Comparison of ENCODE assay signal across 18 cellular contexts in genomic region chr13:64909184-64909583, GRCh38.
A peak's percentile ranks its signal among the peaks of the same experiment; 100 is the strongest.
DNase-seq lines count a peak whose midpoint lies in the region; ATAC-seq, FAIRE-seq and TF ChIP-seq lines count a peak whose summit lies in the region.
"Had no signal": no experiment of that assay in that cellular context is flagged by ENCODE, and none has a peak within 500 bp of the region (broad histone marks: within the 10 kb centered on the region; RNA-seq: fewer than 3 reads in every experiment).

No MANE protein-coding gene starts in this region.

- no peak overlapping the region for H3K27ac ChIP-seq in HEK293 (ENCODE audit: extremely low read depth, low read depth, low read length)
- no peak overlapping the region for H3K27ac ChIP-seq in endothelial cell of umbilical vein (ENCODE audit: insufficient read depth, low read depth, low read length)
- H3K27ac ChIP-seq: HL-60 had no signal

- H4K20me1 ChIP-seq in endothelial cell of umbilical vein (replicated peaks; ENCODE audit: control insufficient read depth, extremely low read depth, insufficient read depth, low read length), result no peaks in the 10 kb centered on the region

- no peak for DNase-seq in HFFc6
- DNase-seq in endothelial cell of umbilical vein (ENCODE audit: low read depth, low spot score), result no peak
- DNase-seq in putamen (ENCODE audit: low spot score), result peak; percentile 34
- DNase-seq in D721Med (ENCODE audit: insufficient read length, low spot score), result no peak
- no peak for DNase-seq in left cardiac atrium
- DNase-seq: ACHN; BE2C; C1 segment of cervical spinal cord; CD4-positive, CD25-positive, alpha-beta regulatory T cell; CD8-positive, alpha-beta memory T cell; COR-L47; H9 had no signal

- TF ChIP-seq POLR2A in endothelial cell of umbilical vein (IDR thresholded peaks at IDR 0.05; ENCODE audit: low read depth, low read length), result no peak

- no peaks in the 10 kb centered on the region for H3K9me3 ChIP-seq in HEK293 (ENCODE audit: control insufficient read depth, insufficient read depth, low read depth, low read length)
- no peaks in the 10 kb centered on the region for H3K9me3 ChIP-seq in endothelial cell of umbilical vein (replicated peaks; ENCODE audit: control insufficient read depth, insufficient read depth, low read length)
- H3K9me3 ChIP-seq: BE2C had no signal

- H3K4me1 Mint-ChIP-seq in HFFc6 (ENCODE audit: low read depth), result peaks cover 44% of the 10 kb centered on the region
- H3K4me1 Mint-ChIP-seq: CD4-positive, CD25-positive, alpha-beta regulatory T cell; CD8-positive, alpha-beta memory T cell; H9 had no signal

- H3K4me2 ChIP-seq in endothelial cell of umbilical vein (ENCODE audit: insufficient read depth, low read length), result peak overlapping the region; percentile 13

- H3K36me3 ChIP-seq in HEK293 (ENCODE audit: control insufficient read depth in 2 of 2, insufficient read depth in 1 of 2, low read length in 2 of 2) (no peaks in the 10 kb centered on the region), endothelial cell of umbilical vein (ENCODE audit: control insufficient read depth in 2 of 2, extremely low read depth in 1 of 2, insufficient read depth in 2 of 2, low read length in 2 of 2) (no peaks in the 10 kb centered on the region)
- H3K36me3 ChIP-seq: BE2C had no signal

- peaks cover 14% of the 10 kb centered on the region for H3K36me3 Mint-ChIP-seq in HFFc6 (ENCODE audit: low read depth)
- H3K36me3 Mint-ChIP-seq: CD4-positive, CD25-positive, alpha-beta regulatory T cell; CD8-positive, alpha-beta memory T cell had no signal

- no peak overlapping the region for H3K4me3 ChIP-seq in HEK293 (ENCODE audit: low read depth, low read length)
- no peak overlapping the region for H3K4me3 ChIP-seq in endothelial cell of umbilical vein (replicated peaks in 1 of 3; ENCODE audit: insufficient read depth in 1 of 3, low read depth in 1 of 3, low read length in 3 of 3)

- H3K4me1 ChIP-seq in HEK293 (ENCODE audit: control insufficient read depth, insufficient read depth, low read length) (no peaks in the 10 kb centered on the region), endothelial cell of umbilical vein (ENCODE audit: control insufficient read depth, extremely low read depth, insufficient read depth, low read length) (peaks cover 19% of the 10 kb centered on the region)
- H3K4me1 ChIP-seq: BE2C had no signal

- no peaks in the 10 kb centered on the region for H3K27me3 ChIP-seq in endothelial cell of umbilical vein (ENCODE audit: control insufficient read depth in 2 of 2, insufficient read depth in 2 of 2, low read length in 2 of 2)
- H3K27me3 ChIP-seq: BE2C had no signal

- TF ChIP-seq CTCF in HEK293 (tag by site-specific recombination; IDR thresholded peaks at IDR 0.05) (no peak), HFFc6 (IDR thresholded peaks at IDR 0.05) (no peak), endothelial cell of umbilical vein (IDR thresholded peaks at IDR 0.05; ENCODE audit: extremely low read depth in 1 of 2, insufficient read depth in 1 of 2, low read depth in 1 of 2, low read length in 2 of 2) (no peak), D721Med (IDR thresholded peaks at IDR 0.05; ENCODE audit: insufficient read depth, missing control alignments) (no peak)

- no TSS peak for BruUV-seq in endothelial cell of umbilical vein (replicated peaks; lab: Mats Ljungman, UMichigan)

- no peak overlapping the region for H3K4me3 Mint-ChIP-seq in HFFc6
- H3K4me3 Mint-ChIP-seq: CD4-positive, CD25-positive, alpha-beta regulatory T cell; CD8-positive, alpha-beta memory T cell; H9 had no signal

- intact Hi-C loops in endothelial cell of umbilical vein (cut with micrococcal nuclease) (no loop called here), left cardiac atrium (cut with DNase I) (no loop called here)

- H3K79me2 ChIP-seq in endothelial cell of umbilical vein (ENCODE audit: control insufficient read depth, insufficient read depth, low read length), result no peaks in the 10 kb centered on the region

- 0 out of 2 replicates have a peak overlapping the region, but pooled peaks have one; percentile 7 for H3K27ac Mint-ChIP-seq in HFFc6
- H3K27ac Mint-ChIP-seq: CD4-positive, CD25-positive, alpha-beta regulatory T cell; CD8-positive, alpha-beta memory T cell; H9 had no signal

- H3K27me3 Mint-ChIP-seq in HFFc6 (ENCODE audit: insufficient read depth), result no peaks in the 10 kb centered on the region
- H3K27me3 Mint-ChIP-seq: CD4-positive, CD25-positive, alpha-beta regulatory T cell; CD8-positive, alpha-beta memory T cell had no signal

- H3K9ac ChIP-seq in endothelial cell of umbilical vein (replicated peaks; ENCODE audit: extremely low read depth, insufficient read depth, low read length), result no peak overlapping the region

- CTCF ChIA-PET in HEK293 (lab: Yijun Ruan, JAX), result no interaction called here
- CTCF ChIA-PET in endothelial cell of umbilical vein (lab: Charles Lee), result interaction anchor here (1.2 kb wide), 1 partner anchor 26 kb away, joined by 3 read pairs; no protein-coding TSS in a partner anchor

- dilution Hi-C loops in endothelial cell of umbilical vein (cut with MboI; ENCODE audit: extremely low pct_ligation_motif_present, low sequenced_read_pairs), result no loop called here

- ATAC-seq in HG02642 (IDR thresholded peaks at IDR 0.05; ENCODE audit: poor library complexity, unreplicated experiment) (no peak), left cardiac atrium (no peak)

- POLR2A ChIA-PET in HEK293 (lab: Yijun Ruan, JAX) (no interaction called here), endothelial cell of umbilical vein (lab: Charles Lee) (no interaction called here)

- H3K9me3 Mint-ChIP-seq in HFFc6, result peaks cover 9% of the 10 kb centered on the region

- no peak for FAIRE-seq in endothelial cell of umbilical vein (lab: Jason Lieb, UNC)
- no peak for FAIRE-seq in D721Med (lab: Jason Lieb, UNC)
- FAIRE-seq: GM12891, GM19239, H1 had no signal

- no peak overlapping the region for H2AFZ ChIP-seq in endothelial cell of umbilical vein (ENCODE audit: low read depth, low read length)

- H3K9me1 ChIP-seq in endothelial cell of umbilical vein (replicated peaks; ENCODE audit: control insufficient read depth, extremely low read depth, insufficient read depth, low read length), result no peaks in the 10 kb centered on the region

TF ChIP-seq in HEK293, 187 proteins besides CTCF, POLR2A, EP300 and RAD21:
- TF ChIP-seq ELK4 (IDR thresholded peaks at IDR 0.05; ENCODE audit: borderline replicate concordance, low read depth, low read length) (0 out of 2 replicates have a peak, but pooled peaks have one; percentile 13), ZNF658 (tag by site-specific recombination; IDR thresholded peaks at IDR 0.05) (no peak)
TF ChIP-seq in HEK293: peak in this region for 1.

TF ChIP-seq in endothelial cell of umbilical vein, 7 proteins besides CTCF, POLR2A, EP300 and RAD21:
- TF ChIP-seq GATA2 (IDR thresholded peaks at IDR 0.05; ENCODE audit: insufficient read depth, insufficient read length, low read depth, low read length) (no peak), FOS (IDR thresholded peaks at IDR 0.05; ENCODE audit: borderline replicate concordance, insufficient read depth, low read length) (no peak), MAX (IDR thresholded peaks at IDR 0.05; ENCODE audit: insufficient read depth, insufficient read length) (no peak), POLR2AphosphoS5 (IDR thresholded peaks at IDR 0.05; ENCODE audit: insufficient read depth, low read depth, low read length) (no peak), MYC (IDR thresholded peaks at IDR 0.05; ENCODE audit: low read depth, low read length) (no peak), JUN (IDR thresholded peaks at IDR 0.05; ENCODE audit: borderline replicate concordance, insufficient read depth, insufficient read length, low read depth) (no peak), EZH2 (IDR thresholded peaks at IDR 0.05; ENCODE audit: borderline replicate concordance, low read depth, low read length, severe bottlenecking) (no peak)
